ENCODE assay signal across 1 cellular context in the genomic region with DNA sequence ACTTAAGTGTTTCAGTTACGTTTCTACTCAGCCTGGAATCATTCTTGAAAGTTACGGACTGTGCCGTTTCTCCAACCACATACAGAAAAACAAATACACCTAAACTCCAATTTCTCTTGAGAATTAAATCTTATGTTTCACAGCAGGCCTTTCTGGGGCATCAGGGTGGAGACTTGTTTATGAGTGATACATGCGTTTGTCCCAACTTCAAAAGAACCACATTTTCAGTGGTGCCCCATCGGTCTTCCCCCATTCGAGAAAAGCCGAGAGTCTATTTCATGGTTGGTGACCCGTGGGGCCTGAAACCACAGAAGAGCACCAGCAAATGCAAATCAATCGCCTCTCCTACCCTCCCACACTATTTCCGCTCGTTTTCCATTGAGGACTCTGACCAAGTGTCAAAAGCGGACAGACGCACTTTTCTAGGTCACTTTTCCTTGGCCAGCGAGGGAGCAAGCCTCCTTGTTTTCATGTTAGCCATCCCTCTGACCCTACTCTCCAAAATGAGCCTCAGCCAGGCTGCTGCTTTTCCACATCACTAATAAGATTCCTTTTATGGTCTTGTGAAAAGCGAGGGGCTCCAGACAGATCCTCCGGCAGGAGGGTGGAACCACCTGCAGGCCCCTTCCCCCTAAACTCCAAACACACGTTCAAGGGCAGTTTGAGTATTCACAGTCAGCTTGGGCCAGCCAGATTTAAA.
TF ChIP-seq lines count a peak whose summit lies in the region.

No MANE protein-coding gene starts in this region.

TF ChIP-seq in HepG2, 621 proteins besides CTCF, POLR2A, EP300 and RAD21 (continued from another document):
- TF ChIP-seq, protein P1, sequence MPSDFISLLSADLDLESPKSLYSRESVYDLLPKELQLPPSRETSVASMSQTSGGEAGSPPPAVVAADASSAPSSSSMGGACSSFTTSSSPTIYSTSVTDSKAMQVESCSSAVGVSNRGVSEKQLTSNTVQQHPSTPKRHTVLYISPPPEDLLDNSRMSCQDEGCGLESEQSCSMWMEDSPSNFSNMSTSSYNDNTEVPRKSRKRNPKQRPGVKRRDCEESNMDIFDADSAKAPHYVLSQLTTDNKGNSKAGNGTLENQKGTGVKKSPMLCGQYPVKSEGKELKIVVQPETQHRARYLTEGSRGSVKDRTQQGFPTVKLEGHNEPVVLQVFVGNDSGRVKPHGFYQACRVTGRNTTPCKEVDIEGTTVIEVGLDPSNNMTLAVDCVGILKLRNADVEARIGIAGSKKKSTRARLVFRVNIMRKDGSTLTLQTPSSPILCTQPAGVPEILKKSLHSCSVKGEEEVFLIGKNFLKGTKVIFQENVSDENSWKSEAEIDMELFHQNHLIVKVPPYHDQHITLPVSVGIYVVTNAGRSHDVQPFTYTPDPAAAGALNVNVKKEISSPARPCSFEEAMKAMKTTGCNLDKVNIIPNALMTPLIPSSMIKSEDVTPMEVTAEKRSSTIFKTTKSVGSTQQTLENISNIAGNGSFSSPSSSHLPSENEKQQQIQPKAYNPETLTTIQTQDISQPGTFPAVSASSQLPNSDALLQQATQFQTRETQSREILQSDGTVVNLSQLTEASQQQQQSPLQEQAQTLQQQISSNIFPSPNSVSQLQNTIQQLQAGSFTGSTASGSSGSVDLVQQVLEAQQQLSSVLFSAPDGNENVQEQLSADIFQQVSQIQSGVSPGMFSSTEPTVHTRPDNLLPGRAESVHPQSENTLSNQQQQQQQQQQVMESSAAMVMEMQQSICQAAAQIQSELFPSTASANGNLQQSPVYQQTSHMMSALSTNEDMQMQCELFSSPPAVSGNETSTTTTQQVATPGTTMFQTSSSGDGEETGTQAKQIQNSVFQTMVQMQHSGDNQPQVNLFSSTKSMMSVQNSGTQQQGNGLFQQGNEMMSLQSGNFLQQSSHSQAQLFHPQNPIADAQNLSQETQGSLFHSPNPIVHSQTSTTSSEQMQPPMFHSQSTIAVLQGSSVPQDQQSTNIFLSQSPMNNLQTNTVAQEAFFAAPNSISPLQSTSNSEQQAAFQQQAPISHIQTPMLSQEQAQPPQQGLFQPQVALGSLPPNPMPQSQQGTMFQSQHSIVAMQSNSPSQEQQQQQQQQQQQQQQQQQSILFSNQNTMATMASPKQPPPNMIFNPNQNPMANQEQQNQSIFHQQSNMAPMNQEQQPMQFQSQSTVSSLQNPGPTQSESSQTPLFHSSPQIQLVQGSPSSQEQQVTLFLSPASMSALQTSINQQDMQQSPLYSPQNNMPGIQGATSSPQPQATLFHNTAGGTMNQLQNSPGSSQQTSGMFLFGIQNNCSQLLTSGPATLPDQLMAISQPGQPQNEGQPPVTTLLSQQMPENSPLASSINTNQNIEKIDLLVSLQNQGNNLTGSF (CRISPR knock-in tag; IDR thresholded peaks at IDR 0.05), result no peak
- TF ChIP-seq CBX1 (IDR thresholded peaks at IDR 0.05; ENCODE audit: low read depth) (peak; percentile 4), RORA (CRISPR knock-in tag; IDR thresholded peaks at IDR 0.05) (peak; percentile 72; the same call in 1 of the 2 replicates), ZNF543 (CRISPR knock-in tag; IDR thresholded peaks at IDR 0.05) (0 out of 2 replicates have a peak, but pooled peaks have one; percentile 11), KLF6 (CRISPR knock-in tag; IDR thresholded peaks at IDR 0.05) (0 out of 2 replicates have a peak, but pooled peaks have one; percentile 24), GATAD2A (CRISPR knock-in tag; IDR thresholded peaks at IDR 0.05) (peak; percentile 62; the same call in 1 of the 2 replicates), ZMYM4 (CRISPR knock-in tag; IDR thresholded peaks at IDR 0.05) (0 out of 2 replicates have a peak, but pooled peaks have one; percentile 12), ZNF761 (CRISPR knock-in tag; conservative IDR thresholded peaks at IDR 0.05) (0 out of 2 replicates have a peak, but pooled peaks have one; percentile 51), SP4 (CRISPR knock-in tag; IDR thresholded peaks at IDR 0.05) (peak; percentile 4; the same call in 1 of the 2 replicates), ZNF343 (CRISPR knock-in tag; IDR thresholded peaks at IDR 0.05) (peak; percentile 73; the same call in 1 of the 2 replicates), ZNF446 (CRISPR knock-in tag; IDR thresholded peaks at IDR 0.05) (0 out of 2 replicates have a peak, but pooled peaks have one; percentile 20), ZNF224 (CRISPR knock-in tag; IDR thresholded peaks at IDR 0.05) (no peak), RARG (CRISPR knock-in tag; IDR thresholded peaks at IDR 0.05; ENCODE audit: low read depth) (peak; percentile 4; the same call in 1 of the 2 replicates), ZBTB8A (CRISPR knock-in tag; IDR thresholded peaks at IDR 0.05; ENCODE audit: borderline replicate concordance, low read depth) (peak; percentile 65; the same call in 1 of the 2 replicates), ZNF878 (CRISPR knock-in tag; IDR thresholded peaks at IDR 0.05) (0 out of 2 replicates have a peak, but pooled peaks have one; percentile 5), ZNF501 (CRISPR knock-in tag; IDR thresholded peaks at IDR 0.05) (peak; percentile 41; the same call in 1 of the 2 replicates), ERF (CRISPR knock-in tag; IDR thresholded peaks at IDR 0.05) (peak; percentile 17; the same call in 1 of the 2 replicates), ELF1 (CRISPR knock-in tag; IDR thresholded peaks at IDR 0.05) (0 out of 2 replicates have a peak, but pooled peaks have one; percentile 4), RXRB (CRISPR knock-in tag; IDR thresholded peaks at IDR 0.05; ENCODE audit: borderline replicate concordance) (peak; percentile 44; the same call in 1 of the 2 replicates)
- TF ChIP-seq, protein P2, sequence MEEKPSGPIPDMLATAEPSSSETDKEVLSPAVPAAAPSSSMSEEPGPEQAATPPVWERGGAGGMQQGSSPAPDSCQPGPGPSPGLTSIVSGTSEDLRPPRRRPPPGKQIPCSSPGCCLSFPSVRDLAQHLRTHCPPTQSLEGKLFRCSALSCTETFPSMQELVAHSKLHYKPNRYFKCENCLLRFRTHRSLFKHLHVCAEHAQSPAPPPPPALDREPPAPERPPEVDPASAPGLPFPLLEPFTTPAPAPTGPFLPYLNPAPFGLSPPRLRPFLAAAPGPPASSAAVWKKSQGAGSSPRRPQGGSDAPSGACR (CRISPR knock-in tag; IDR thresholded peaks at IDR 0.05), result peak; percentile 69
- TF ChIP-seq, protein P3, sequence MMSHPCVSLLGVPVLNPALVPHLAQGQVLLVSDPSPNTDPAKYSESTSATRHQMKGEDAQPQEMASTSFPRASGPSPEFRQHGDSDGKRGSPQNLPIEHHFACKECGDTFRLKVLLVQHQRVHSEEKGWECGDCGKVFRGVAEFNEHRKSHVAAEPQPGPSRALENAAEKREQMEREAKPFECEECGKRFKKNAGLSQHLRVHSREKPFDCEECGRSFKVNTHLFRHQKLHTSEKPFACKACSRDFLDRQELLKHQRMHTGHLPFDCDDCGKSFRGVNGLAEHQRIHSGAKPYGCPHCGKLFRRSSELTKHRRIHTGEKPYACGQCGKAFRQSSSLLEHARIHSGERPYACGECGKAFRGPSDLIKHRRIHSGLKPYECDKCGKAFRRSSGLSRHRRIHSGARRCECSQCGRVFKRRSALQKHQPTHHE (CRISPR knock-in tag; IDR thresholded peaks at IDR 0.05; ENCODE audit: borderline replicate concordance), result no peak
- TF ChIP-seq, protein P4, sequence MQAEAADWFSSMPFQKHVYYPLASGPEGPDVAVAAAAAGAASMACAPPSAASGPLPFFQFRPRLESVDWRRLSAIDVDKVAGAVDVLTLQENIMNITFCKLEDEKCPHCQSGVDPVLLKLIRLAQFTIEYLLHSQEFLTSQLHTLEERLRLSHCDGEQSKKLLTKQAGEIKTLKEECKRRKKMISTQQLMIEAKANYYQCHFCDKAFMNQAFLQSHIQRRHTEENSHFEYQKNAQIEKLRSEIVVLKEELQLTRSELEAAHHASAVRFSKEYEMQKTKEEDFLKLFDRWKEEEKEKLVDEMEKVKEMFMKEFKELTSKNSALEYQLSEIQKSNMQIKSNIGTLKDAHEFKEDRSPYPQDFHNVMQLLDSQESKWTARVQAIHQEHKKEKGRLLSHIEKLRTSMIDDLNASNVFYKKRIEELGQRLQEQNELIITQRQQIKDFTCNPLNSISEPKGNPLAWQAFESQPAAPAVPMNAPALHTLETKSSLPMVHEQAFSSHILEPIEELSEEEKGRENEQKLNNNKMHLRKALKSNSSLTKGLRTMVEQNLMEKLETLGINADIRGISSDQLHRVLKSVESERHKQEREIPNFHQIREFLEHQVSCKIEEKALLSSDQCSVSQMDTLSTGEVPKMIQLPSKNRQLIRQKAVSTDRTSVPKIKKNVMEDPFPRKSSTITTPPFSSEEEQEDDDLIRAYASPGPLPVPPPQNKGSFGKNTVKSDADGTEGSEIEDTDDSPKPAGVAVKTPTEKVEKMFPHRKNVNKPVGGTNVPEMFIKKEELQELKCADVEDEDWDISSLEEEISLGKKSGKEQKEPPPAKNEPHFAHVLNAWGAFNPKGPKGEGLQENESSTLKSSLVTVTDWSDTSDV (CRISPR knock-in tag; IDR thresholded peaks at IDR 0.05), result no peak
